ENCODE assay signal across 8 cellular contexts in the genomic region with DNA sequence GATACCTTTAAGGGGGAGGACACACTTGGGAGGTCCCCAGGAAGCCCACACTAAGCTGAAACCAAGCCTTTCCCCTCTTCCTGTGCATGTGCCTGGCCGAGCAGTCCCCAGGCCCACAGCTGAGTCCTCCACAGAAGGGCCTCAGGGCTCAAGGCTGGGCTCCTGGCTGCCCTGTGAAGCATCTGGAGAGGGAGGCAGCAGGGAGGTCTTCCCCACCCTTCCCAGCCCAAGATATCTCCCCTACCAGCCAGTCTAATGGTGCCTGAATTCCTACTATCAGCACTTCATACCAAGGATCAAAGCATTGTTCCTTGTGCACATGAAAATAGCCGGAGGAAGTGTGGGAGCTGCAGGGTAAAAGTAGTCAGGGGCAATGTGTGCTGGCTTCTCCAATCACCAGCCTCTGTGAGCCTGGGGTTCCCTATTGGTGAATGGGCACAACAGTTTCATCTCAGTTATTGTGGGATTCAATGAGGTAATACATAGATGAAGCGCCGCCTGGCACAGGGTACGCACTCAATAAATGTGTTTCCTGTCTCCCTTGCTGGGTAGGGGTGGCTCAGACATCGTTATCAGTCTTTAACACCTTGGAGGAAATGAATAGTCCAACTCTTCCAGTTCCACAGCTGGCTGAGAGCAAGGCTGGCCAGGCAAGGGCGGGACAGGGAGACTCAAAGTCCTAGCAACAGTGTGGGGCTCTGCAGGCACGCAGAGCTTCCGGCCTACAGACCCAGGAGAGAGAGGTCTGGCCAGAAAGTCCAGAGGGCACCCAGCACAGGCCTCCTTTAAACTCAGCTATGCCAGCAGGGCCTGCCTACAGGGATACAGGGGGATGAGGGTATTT. TPM values are rescaled to one million over a fixed set of nuclear protein-coding genes. Genes with fewer than 3 reads are reported as not detected.
DNase-seq lines count a peak whose midpoint lies in the region; ATAC-seq and TF ChIP-seq lines count a peak whose summit lies in the region.

No MANE protein-coding gene starts in this region.

- no peaks in the 10 kb centered on the region for H3K36me3 ChIP-seq in CD4-positive, alpha-beta memory T cell (ENCODE audit: insufficient read depth, low read length)

- H3K27ac Mint-ChIP-seq in CD4-positive, alpha-beta memory T cell: peak overlapping the region; percentile 92 to 99 (median 98)
- peak overlapping the region; percentile 49 to 98 (median 62) for H3K27ac Mint-ChIP-seq in brain
- peak overlapping the region; percentile 86 for H3K27ac Mint-ChIP-seq in type B pancreatic cell

- H3K9me3 Mint-ChIP-seq in CD4-positive, alpha-beta memory T cell: no peaks in the 10 kb centered on the region
- no peaks in the 10 kb centered on the region for H3K9me3 Mint-ChIP-seq in brain
- no peaks in the 10 kb centered on the region for H3K9me3 Mint-ChIP-seq in type B pancreatic cell

- TF ChIP-seq POLR2A in NB4 (IDR thresholded peaks at IDR 0.05; ENCODE audit: extremely low read depth, insufficient read length): no peak

- no peak for ATAC-seq in GM21786 (IDR thresholded peaks at IDR 0.05; ENCODE audit: unreplicated experiment)
- no peak for ATAC-seq in GM18867 (IDR thresholded peaks at IDR 0.05; ENCODE audit: unreplicated experiment)
- no peak for ATAC-seq in HG03159 (IDR thresholded peaks at IDR 0.05; ENCODE audit: unreplicated experiment)

- TF ChIP-seq CTCF in NB4 (IDR thresholded peaks at IDR 0.05; ENCODE audit: low read depth, low read length): no peak
- no peak for TF ChIP-seq CTCF in brain (conservative IDR thresholded peaks at IDR 0.05)
- no peak for TF ChIP-seq CTCF in type B pancreatic cell (conservative IDR thresholded peaks at IDR 0.05)

- peak; percentile 43 to 78 (median 50) for DNase-seq in CD4-positive, alpha-beta memory T cell
- DNase-seq in NB4 (ENCODE audit: low read depth) (peak; percentile 82), lung microvascular endothelial cell (ENCODE audit: low read depth in 2 of 2) (peak; percentile 86 to 95), type B pancreatic cell (ENCODE audit: extremely low spot score, unreplicated experiment) (no peak)

- H3K9me3 ChIP-seq in CD4-positive, alpha-beta memory T cell (ENCODE audit: control insufficient read depth in 1 of 2, low read length in 2 of 2): no peaks in the 10 kb centered on the region

- H3K4me1 ChIP-seq in CD4-positive, alpha-beta memory T cell (ENCODE audit: insufficient read depth, low read length): peaks cover 99% of the 10 kb centered on the region

- intact Hi-C loops in CD4-positive, alpha-beta memory T cell (cut with micrococcal nuclease): no loop called here

- H3K4me3 ChIP-seq in CD4-positive, alpha-beta memory T cell (ENCODE audit: low read length in 2 of 2): peak overlapping the region in 1 of 2 donors; percentile 53
- H3K4me3 ChIP-seq in NB4 (ENCODE audit: low read depth, low read length): peak overlapping the region; percentile 60

- H3K27me3 Mint-ChIP-seq in CD4-positive, alpha-beta memory T cell: no peaks in the 10 kb centered on the region
- H3K27me3 Mint-ChIP-seq in brain (no peaks in the 10 kb centered on the region), type B pancreatic cell (no peaks in the 10 kb centered on the region)

- peaks cover 0 to 14% of the 10 kb centered on the region in 2 donors for H3K36me3 Mint-ChIP-seq in CD4-positive, alpha-beta memory T cell
- H3K36me3 Mint-ChIP-seq in brain (peaks cover under 1% of the 10 kb centered on the region), type B pancreatic cell (peaks cover 4% of the 10 kb centered on the region)

- H3K4me1 Mint-ChIP-seq in CD4-positive, alpha-beta memory T cell: peaks cover 82 to 100% (median 94%) of the 10 kb centered on the region in 4 donors
- H3K4me1 Mint-ChIP-seq in brain: peaks cover 100% of the 10 kb centered on the region
- peaks cover 76% of the 10 kb centered on the region for H3K4me1 Mint-ChIP-seq in type B pancreatic cell (ENCODE audit: unreplicated experiment)

- no peaks in the 10 kb centered on the region for H3K27me3 ChIP-seq in CD4-positive, alpha-beta memory T cell (ENCODE audit: insufficient read depth, low read length)

- H3K4me3 Mint-ChIP-seq in CD4-positive, alpha-beta memory T cell: peak overlapping the region; percentile 82 to 94 (median 85)
- H3K4me3 Mint-ChIP-seq in brain: peak overlapping the region in 4 of 5 experiments; percentile 14 to 88 (median 53)
- peak overlapping the region; percentile 47 for H3K4me3 Mint-ChIP-seq in type B pancreatic cell

- CTCF ChIA-PET in CD4-positive, alpha-beta memory T cell (lab: Charles Lee; ENCODE audit: partially characterized antibody): interaction anchor here (0.6 to 10.2 kb wide), 9 partner anchors 10 to 1469 kb away, joined by 3 to 175 read pairs (median 19); no protein-coding TSS in a partner anchor

- POLR2A ChIA-PET in CD4-positive, alpha-beta memory T cell (lab: Charles Lee; ENCODE audit: partially characterized antibody): interaction anchor here (0.6 to 15.6 kb wide), 12 partner anchors 9 to 197 kb away, joined by 3 to 465 read pairs (median 6); a partner anchor contains a TSS

- H3K27ac ChIP-seq in CD4-positive, alpha-beta memory T cell (ENCODE audit: low read depth, low read length): peak overlapping the region; percentile 98

RNA-seq across cellular contexts. Expression of a gene that starts 39.1 kb away (rescaled TPM):
- total RNA-seq in CD4-positive, alpha-beta memory T cell: 10 to 100 TPM; 53.3 to 59.3 TPM
- polyA plus RNA-seq in CD4-positive, alpha-beta memory T cell: 10 to 100 TPM; 47.8 to 56.3 TPM
- 135 TPM for polyA plus RNA-seq in brain (ENCODE audit: insufficient read depth, low read depth, low replicate concordance)
- 11.3 and 15.1 TPM in 2 replicates for total RNA-seq in lung microvascular endothelial cell
- total RNA-seq in type B pancreatic cell (ENCODE audit: low replicate concordance): 35.5 and 64.8 TPM in 2 replicates
